18 cellular contexts compared by ENCODE assay signal in the genomic region with DNA sequence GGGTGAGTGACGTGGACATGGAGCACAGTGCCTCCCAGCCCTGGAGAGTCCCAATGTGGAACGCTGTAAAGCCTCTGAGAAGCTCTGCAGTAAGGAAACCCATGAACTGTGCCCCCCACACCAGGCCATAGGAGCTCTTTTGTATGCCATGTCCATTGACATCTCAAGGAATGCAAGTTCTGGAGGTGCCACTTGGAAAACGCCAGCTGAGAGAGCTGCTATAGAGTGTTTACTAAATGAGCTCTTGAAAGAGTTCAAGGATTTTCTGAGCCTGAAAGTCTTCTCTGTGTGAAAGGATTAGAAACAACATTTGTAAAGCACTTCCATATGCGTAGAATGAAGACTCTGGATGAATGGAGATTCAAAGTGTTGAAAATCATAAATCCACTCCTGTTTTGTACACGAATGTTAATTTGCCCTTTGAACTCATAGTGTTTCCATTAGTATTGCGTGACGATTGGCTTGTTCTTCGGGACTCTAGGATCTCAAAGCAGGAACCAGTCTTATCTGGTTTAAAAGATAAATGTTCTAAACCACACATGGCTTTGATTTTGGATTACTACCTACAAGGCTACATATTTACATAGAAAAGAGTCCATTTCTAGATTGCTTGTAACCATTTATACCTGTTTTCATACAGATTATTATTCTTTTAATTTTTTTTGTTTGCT. TPM values are rescaled to one million over a fixed set of nuclear protein-coding genes. Genes with fewer than 3 reads are reported as not detected.
DNase-seq lines count a peak whose midpoint lies in the region; ATAC-seq and TF ChIP-seq lines count a peak whose summit lies in the region.
"Had no signal": no experiment of that assay in that cellular context is flagged by ENCODE, and none has a peak within 500 bp of the region (broad histone marks: within the 10 kb centered on the region; RNA-seq: fewer than 3 reads in every experiment).

No MANE protein-coding gene starts in this region.

- peak overlapping the region; percentile 17 for H3K4me2 ChIP-seq in hepatocyte
- no peak overlapping the region for H3K4me2 ChIP-seq in neuronal stem cell (ENCODE audit: insufficient read depth, low read length, poor library complexity, severe bottlenecking)

- H3K4ac ChIP-seq in neuronal stem cell (ENCODE audit: low read length), result no peak overlapping the region

- no peak overlapping the region for H2AK5ac ChIP-seq in neuronal stem cell (ENCODE audit: low read depth, low read length)

- no peak for TF ChIP-seq POLR2A in thyroid gland (IDR thresholded peaks at IDR 0.05)

- peak; percentile 29 for DNase-seq in DMS79 treated with DMSO at 0.1 percent for 48 hours (lab: John Stamatoyannopoulos, UW)
- no peak for DNase-seq in hepatocyte (ENCODE audit: low spot score)
- DNase-seq in neuronal stem cell (ENCODE audit: low spot score), result no peak
- peak; percentile 19 to 27 for DNase-seq in thyroid gland
- DNase-seq in psoas muscle, result no peak
- DNase-seq: ACHN; Calu3; CD4-positive, CD25-positive, alpha-beta regulatory T cell; DMS 273 treated with DMSO at 0.1 percent for 48 hours; EL; GOT3 had no signal

- H4K20me1 ChIP-seq in hepatocyte (ENCODE audit: insufficient read depth, poor library complexity, severe bottlenecking), result no peaks in the 10 kb centered on the region
- H4K20me1 ChIP-seq: BLaER1 treated with 17β-estradiol and CSF1 and Interleukin-3, amounts not matched to agents 10 nM and 100 nM had no signal

- TF ChIP-seq CTCF in hepatocyte (IDR thresholded peaks at IDR 0.05; ENCODE audit: poor library complexity) (no peak), thyroid gland (IDR thresholded peaks at IDR 0.05) (no peak), psoas muscle (IDR thresholded peaks at IDR 0.05) (no peak)

- no peaks in the 10 kb centered on the region for H3K79me2 ChIP-seq in hepatocyte

- H2BK12ac ChIP-seq in neuronal stem cell (ENCODE audit: low read length), result no peak overlapping the region

- H3K23ac ChIP-seq in neuronal stem cell (ENCODE audit: low read depth, low read length, poor library complexity), result no peak overlapping the region

- H3K9ac ChIP-seq in neuronal stem cell (ENCODE audit: low read depth, low read length, poor library complexity), result no peak overlapping the region
- H3K9ac ChIP-seq: BLaER1 treated with 17β-estradiol and CSF1 and Interleukin-3, amounts not matched to agents 10 nM and 100 nM had no signal

- H2AFZ ChIP-seq in hepatocyte (peak overlapping the region; percentile 5), neuronal stem cell (ENCODE audit: low read length) (peak overlapping the region; percentile 34)

- no peaks in the 10 kb centered on the region for H3K9me2 ChIP-seq in hepatocyte (replicated peaks; ENCODE audit: insufficient read depth)

- intact Hi-C loops in thyroid gland (cut with DNase I), result no loop called here
- intact Hi-C loops in psoas muscle (cut with DNase I), result no loop called here

- H4K8ac ChIP-seq in neuronal stem cell (ENCODE audit: low read depth, low read length), result no peak overlapping the region

- no peak overlapping the region for H2BK120ac ChIP-seq in neuronal stem cell (ENCODE audit: low read depth, low read length)

- 50% methylated on average over 8 of the region's 8 CpGs for WGBS in hepatocyte (ENCODE audit: low lambda C conversion rate, missing lambda C conversion rate)
- WGBS in neuronal stem cell (ENCODE audit: extremely low coverage in 2 of 2, insufficient read length in 2 of 2, insufficient replicate concordance in 1 of 2), 2 donors, result no CpG with 5 or more reads among the region's 8 CpGs
- WGBS in thyroid gland, 2 donors, result 49 to 50% methylated on average over 8 of the region's 8 CpGs
- WGBS in psoas muscle, 3 donors, result 86 to 91% (median 88%) methylated on average over 8 of the region's 8 CpGs

- no peak overlapping the region for H3K18ac ChIP-seq in neuronal stem cell (ENCODE audit: low read length)

- H3K4me1 ChIP-seq in hepatocyte (ENCODE audit: insufficient read depth) (peaks cover 5% of the 10 kb centered on the region), neuronal stem cell (ENCODE audit: control insufficient read depth in 2 of 2, insufficient read depth in 1 of 2, low read depth in 1 of 2, low read length in 2 of 2) (peaks cover under 1 to 11% of the 10 kb centered on the region in 2 donors), thyroid gland (peaks cover 20 to 31% of the 10 kb centered on the region in 2 donors), psoas muscle (no peaks in the 10 kb centered on the region)

- H2BK15ac ChIP-seq in neuronal stem cell (ENCODE audit: low read length), result no peak overlapping the region

- ATAC-seq in GM21360 (IDR thresholded peaks at IDR 0.05; ENCODE audit: unreplicated experiment) (no peak), HG03108 (IDR thresholded peaks at IDR 0.05; ENCODE audit: unreplicated experiment) (no peak), GM18870 (IDR thresholded peaks at IDR 0.05; ENCODE audit: unreplicated experiment) (no peak), psoas muscle (no peak)
- ATAC-seq: K562 had no signal

- no peak overlapping the region for H2BK5ac ChIP-seq in neuronal stem cell (ENCODE audit: low read length)

- H3K4me3 ChIP-seq in hepatocyte (no peak overlapping the region), neuronal stem cell (ENCODE audit: low read length in 2 of 2) (no peak overlapping the region), thyroid gland (replicated peaks in 1 of 3) (no peak overlapping the region), psoas muscle (no peak overlapping the region)
- H3K4me3 ChIP-seq: BLaER1 treated with 17β-estradiol and CSF1 and Interleukin-3, amounts not matched to agents 10 nM and 100 nM; HAP-1; K562 had no signal

- H4K91ac ChIP-seq in neuronal stem cell (ENCODE audit: low read depth, low read length, poor library complexity), result no peak overlapping the region

- H3K36me3 ChIP-seq in hepatocyte (replicated peaks; ENCODE audit: insufficient read depth, low read depth) (no peaks in the 10 kb centered on the region), neuronal stem cell (replicated peaks in 1 of 2; ENCODE audit: control insufficient read depth in 2 of 2, insufficient read depth in 2 of 2, low read length in 2 of 2) (no peaks in the 10 kb centered on the region), thyroid gland (no peaks in the 10 kb centered on the region), psoas muscle (ENCODE audit: insufficient read depth in 1 of 2, low read depth in 1 of 2) (no peaks in the 10 kb centered on the region)
- H3K36me3 ChIP-seq: BLaER1 treated with 17β-estradiol and CSF1 and Interleukin-3, amounts not matched to agents 10 nM and 100 nM; HAP-1 had no signal

- H3K27me3 ChIP-seq in hepatocyte (no peaks in the 10 kb centered on the region), neuronal stem cell (ENCODE audit: control insufficient read depth in 3 of 3, insufficient read depth in 3 of 3, low read depth in 1 of 3, low read length in 3 of 3) (peaks cover 0 to 20% (median 0%) of the 10 kb centered on the region in 3 experiments), thyroid gland (no peaks in the 10 kb centered on the region), psoas muscle (ENCODE audit: insufficient read depth in 3 of 3, low read length in 2 of 3) (no peaks in the 10 kb centered on the region)
- H3K27me3 ChIP-seq: BLaER1 treated with 17β-estradiol and CSF1 and Interleukin-3, amounts not matched to agents 10 nM and 100 nM had no signal

- H3K14ac ChIP-seq in neuronal stem cell (ENCODE audit: low read length), result no peak overlapping the region

- peak overlapping the region; percentile 37 for H3K27ac ChIP-seq in hepatocyte
- no peak overlapping the region for H3K27ac ChIP-seq in neuronal stem cell (replicated peaks; ENCODE audit: low read length)
- H3K27ac ChIP-seq in thyroid gland, result peak overlapping the region; percentile 1 to 47 (median 41)
- H3K27ac ChIP-seq in psoas muscle, result no peak overlapping the region
- H3K27ac ChIP-seq: BLaER1 treated with 17β-estradiol and CSF1 and Interleukin-3, amounts not matched to agents 10 nM and 100 nM; HL-60 had no signal

- H3K9me3 ChIP-seq in hepatocyte (ENCODE audit: low read depth) (no peaks in the 10 kb centered on the region), neuronal stem cell (replicated peaks in 1 of 2; ENCODE audit: control insufficient read depth in 2 of 2, insufficient read depth in 1 of 2, low read depth in 1 of 2, low read length in 2 of 2) (no peaks in the 10 kb centered on the region), thyroid gland (no peaks in the 10 kb centered on the region), psoas muscle (no peaks in the 10 kb centered on the region)
- H3K9me3 ChIP-seq: BLaER1 treated with 17β-estradiol and CSF1 and Interleukin-3, amounts not matched to agents 10 nM and 100 nM; HAP-1 had no signal

- H3K79me1 ChIP-seq in neuronal stem cell (ENCODE audit: low read depth, low read length), result no peaks in the 10 kb centered on the region

RNA-seq across cellular contexts. Expression of a gene that starts 41.8 kb away (rescaled TPM):
- total RNA-seq in hepatocyte (7.5 and 7.9 TPM in 2 replicates), thyroid gland (10 to 100 TPM; 27.3 to 57.7 (median 43.3) TPM), psoas muscle (1 to 10 TPM; 1.7 to 9.3 (median 3.9) TPM)
- polyA plus RNA-seq in hepatocyte (6.3 and 9.2 TPM in 2 replicates), psoas muscle (1 to 10 TPM in 1 of 3 donors, under 1 TPM in 2; 0.41 to 3.4 (median 0.76) TPM)
- 14.2 TPM for polyA plus RNA-seq in neuronal stem cell (2013, experiment 1 of 2)
- polyA plus RNA-seq in neuronal stem cell (2013, experiment 2 of 2), result 16.3 TPM
- total RNA-seq: CD4-positive, CD25-positive, alpha-beta regulatory T cell; K562 had no signal
- polyA plus RNA-seq: CD4-positive, CD25-positive, alpha-beta regulatory T cell; K562 had no signal

Comparison
In these comparisons a context has a peak if more than half of its experiments do, and no peak if none do; other contexts are left out.
1. DNase-seq: peak in DMS79 treated with DMSO at 0.1 percent for 48 hours (single experiment) and thyroid gland (2 of 2); none in hepatocyte (single experiment), neuronal stem cell (single experiment) and psoas muscle (0 of 2).
2. H3K27ac ChIP-seq: peak in hepatocyte (single experiment) and thyroid gland (3 of 3); none in neuronal stem cell (single experiment) and psoas muscle (single experiment).